In genomic region chr9:99907208-99907532, GRCh38 we compare ENCODE assay signal across 8 cellular contexts.
DNase-seq lines count a peak whose midpoint lies in the region; ATAC-seq and TF ChIP-seq lines count a peak whose summit lies in the region.

No MANE protein-coding gene starts in this region.

- peak overlapping the region; percentile 97 for H3K27ac Mint-ChIP-seq in dendritic cell treated with granulocyte-macrophage colony-stimulating factor and Interleukin-4, amounts not matched to agents 40 ng/mL and 50 ng/mL, for 4 days
- H3K27ac Mint-ChIP-seq in nephron progenitor cell: peak overlapping the region; percentile 58

- H3K9me3 ChIP-seq in BLaER1 (no peaks in the 10 kb centered on the region), KOPT-K1 (ENCODE audit: insufficient read depth, low read length, poor library complexity, severe bottlenecking) (no peaks in the 10 kb centered on the region)

- H3K27ac ChIP-seq in BLaER1: peak overlapping the region; percentile 87
- peak overlapping the region; percentile 83 for H3K27ac ChIP-seq in KOPT-K1 (ENCODE audit: low read depth, low read length, poor library complexity, severe bottlenecking)

- DNase-seq in nephron progenitor cell: no peak
- no peak for DNase-seq in NCI-H510A (lab: John Stamatoyannopoulos, UW)
- no peak for DNase-seq in stimulated activated CD4-positive, alpha-beta T cell treated with anti-CD3 and anti-CD28 coated beads, Interleukin-15, amount 100 ng/mL, for 24 hours

- peaks cover 23% of the 10 kb centered on the region for H3K4me1 ChIP-seq in BLaER1

- H3K9ac ChIP-seq in BLaER1: peak overlapping the region; percentile 88

- H3K4me3 ChIP-seq in BLaER1: peak overlapping the region; percentile 79

- no peak for ATAC-seq in GM18511 (IDR thresholded peaks at IDR 0.05; ENCODE audit: unreplicated experiment)
- no peak for ATAC-seq in HG03159 (IDR thresholded peaks at IDR 0.05; ENCODE audit: unreplicated experiment)

- no peaks in the 10 kb centered on the region for H3K27me3 ChIP-seq in BLaER1

- H3K4me2 ChIP-seq in BLaER1: peak overlapping the region; percentile 91

- H3K4me3 Mint-ChIP-seq in dendritic cell treated with granulocyte-macrophage colony-stimulating factor and Interleukin-4, amounts not matched to agents 40 ng/mL and 50 ng/mL, for 4 days: peak overlapping the region; percentile 95
- H3K4me3 Mint-ChIP-seq in nephron progenitor cell: peak overlapping the region; percentile 93

- peaks cover 24% of the 10 kb centered on the region for H3K4me1 Mint-ChIP-seq in dendritic cell treated with granulocyte-macrophage colony-stimulating factor and Interleukin-4, amounts not matched to agents 40 ng/mL and 50 ng/mL, for 4 days (ENCODE audit: low read depth)
- H3K4me1 Mint-ChIP-seq in nephron progenitor cell: peaks cover 19% of the 10 kb centered on the region

- TF ChIP-seq CTCF in nephron progenitor cell (IDR thresholded peaks at IDR 0.05): no peak

- H4K20me1 ChIP-seq in BLaER1: peaks cover 9% of the 10 kb centered on the region; the same call in 1 of the 2 replicates

- peaks cover 11% of the 10 kb centered on the region for H3K9me3 Mint-ChIP-seq in dendritic cell treated with granulocyte-macrophage colony-stimulating factor and Interleukin-4, amounts not matched to agents 40 ng/mL and 50 ng/mL, for 4 days
- no peaks in the 10 kb centered on the region for H3K9me3 Mint-ChIP-seq in nephron progenitor cell

- intact Hi-C loops in dendritic cell treated with granulocyte-macrophage colony-stimulating factor and Interleukin-4, amounts not matched to agents 40 ng/mL and 50 ng/mL, for 4 days (cut with micrococcal nuclease): loop anchor here (2.0 kb wide), 1 partner anchor 78 kb away; no protein-coding TSS in a partner anchor

- H3K36me3 Mint-ChIP-seq in dendritic cell treated with granulocyte-macrophage colony-stimulating factor and Interleukin-4, amounts not matched to agents 40 ng/mL and 50 ng/mL, for 4 days (ENCODE audit: low read depth): peaks cover 15% of the 10 kb centered on the region
- H3K36me3 Mint-ChIP-seq in nephron progenitor cell (ENCODE audit: low read depth): no peaks in the 10 kb centered on the region

- peaks cover 13% of the 10 kb centered on the region; the same call in 1 of the 2 replicates for H3K36me3 ChIP-seq in BLaER1
- no peaks in the 10 kb centered on the region for H3K36me3 ChIP-seq in KOPT-K1 (ENCODE audit: insufficient read depth, low read length)

- H3K27me3 Mint-ChIP-seq in dendritic cell treated with granulocyte-macrophage colony-stimulating factor and Interleukin-4, amounts not matched to agents 40 ng/mL and 50 ng/mL, for 4 days: peaks cover 10% of the 10 kb centered on the region
- H3K27me3 Mint-ChIP-seq in nephron progenitor cell (ENCODE audit: low read depth, poor library complexity): peaks cover 35% of the 10 kb centered on the region
